ENCODE assay signal across 8 cellular contexts in genomic region chr17:78781339-78782304, GRCh38. TPM values are rescaled to one million over a fixed set of nuclear protein-coding genes. Genes with fewer than 3 reads are reported as not detected.
DNase-seq lines count a peak whose midpoint lies in the region; ATAC-seq and TF ChIP-seq lines count a peak whose summit lies in the region.

TSS of gene CYTH1 (minus strand) at chr17:78782273. CDS start at chr17:78782223, 50 bp downstream.

- H3K27ac ChIP-seq in SJCRH30 (peak within 1 kb of the TSS; percentile 49), mammary epithelial cell (ENCODE audit: insufficient read depth, low read depth, low read length) (peak within 1 kb of the TSS; percentile 99), skin epidermis (peak within 1 kb of the TSS; percentile 93 to 100 (median 98))

- peaks cover 3% of the 10 kb centered on the region; the same call in 1 of the 2 replicates for H3K36me3 ChIP-seq in SJCRH30
- H3K36me3 ChIP-seq in mammary epithelial cell (ENCODE audit: insufficient read depth, low read length), result no peaks in the 10 kb centered on the region

- TF ChIP-seq CTCF in mammary epithelial cell (conservative IDR thresholded peaks at IDR 0.05 in 1 of 2, IDR thresholded peaks at IDR 0.05 in 1 of 2; ENCODE audit: extremely low read depth in 1 of 2, insufficient read depth in 1 of 2, low read depth in 1 of 2, low read length in 2 of 2), result no peak

- H3K4me3 ChIP-seq in SJCRH30, result peak within 1 kb of the TSS; percentile 78
- peak within 1 kb of the TSS; percentile 93 to 99 (median 97) for H3K4me3 ChIP-seq in mammary epithelial cell (replicated peaks in 1 of 3; ENCODE audit: insufficient read depth in 1 of 3, low read depth in 2 of 3, low read length in 3 of 3)
- H3K4me3 ChIP-seq in skin epidermis, result peak within 1 kb of the TSS; percentile 95 to 100 (median 98)

- peak; percentile 1 for ATAC-seq in HG02884 (IDR thresholded peaks at IDR 0.05; ENCODE audit: unreplicated experiment)

- BruUV-seq in mammary epithelial cell (replicated peaks; lab: Mats Ljungman, UMichigan), result no TSS peak

- peaks cover 48% of the 10 kb centered on the region for H3K79me2 ChIP-seq in mammary epithelial cell (ENCODE audit: insufficient read depth, low read length)

- peak; percentile 27 for DNase-seq in NCI-H1436 (lab: John Stamatoyannopoulos, UW)
- DNase-seq in NCI-H1436 treated with DMSO at 0.1 percent for 48 hours (lab: John Stamatoyannopoulos, UW), result no peak
- DNase-seq in SJCRH30, result peak; percentile 66 to 69
- peak; percentile 26 for DNase-seq in mammary epithelial cell
- DNase-seq in islet precursor cell, result peak; percentile 77
- no peak for DNase-seq in NCI-H2196 treated with DMSO at 0.1 percent for 48 hours (lab: John Stamatoyannopoulos, UW; ENCODE audit: unreplicated experiment)

- CTCF ChIA-PET in mammary epithelial cell (lab: Charles Lee; ENCODE audit: low non-redundant PET), result interaction anchor here (0.7 kb wide), 1 partner anchor 84 kb away, joined by 10 read pairs; no protein-coding TSS in a partner anchor

- H3K9me3 ChIP-seq in SJCRH30 (replicated peaks) (no peaks in the 10 kb centered on the region), mammary epithelial cell (replicated peaks; ENCODE audit: insufficient read depth, low read length) (no peaks in the 10 kb centered on the region)

- H3K4me1 ChIP-seq in SJCRH30 (peaks cover 6% of the 10 kb centered on the region), mammary epithelial cell (ENCODE audit: insufficient read depth, low read length) (peaks cover 20% of the 10 kb centered on the region)

- WGBS in mammary epithelial cell (ENCODE audit: low coverage, missing lambda C conversion rate), result 2% methylated on average over 11 of the region's 127 CpGs

- no peaks in the 10 kb centered on the region for H4K20me1 ChIP-seq in mammary epithelial cell (ENCODE audit: insufficient read depth, low read length)

- dilution Hi-C loops in mammary epithelial cell (cut with HindIII; ENCODE audit: low sequenced_read_pairs), result no loop called here

- H3K4me2 ChIP-seq in mammary epithelial cell (ENCODE audit: insufficient read depth, low read depth, low read length), result peak within 1 kb of the TSS; percentile 99

- H2AFZ ChIP-seq in mammary epithelial cell (ENCODE audit: low read depth, low read length), result peak within 1 kb of the TSS; percentile 99

- intact Hi-C loops in mammary epithelial cell (cut with micrococcal nuclease), result no loop called here

- H3K27me3 ChIP-seq in SJCRH30, result no peaks in the 10 kb centered on the region
- peaks cover 1% of the 10 kb centered on the region for H3K27me3 ChIP-seq in mammary epithelial cell (ENCODE audit: insufficient read depth, low read length)

- peak within 1 kb of the TSS; percentile 99 for H3K9ac ChIP-seq in mammary epithelial cell (ENCODE audit: insufficient read depth, low read length)

- in situ Hi-C loops in mammary epithelial cell (cut with MboI; ENCODE audit: low sequenced_read_pairs in 2 of 2), result no loop called here

RNA-seq across cellular contexts. Expression of gene CYTH1, which starts in this region (rescaled TPM):
- 29.1 and 34.0 TPM in 2 replicates for total RNA-seq in SJCRH30 (2014; rRNA removed; shearing (Covaris generic))
- total RNA-seq in mammary epithelial cell, result 10 to 100 TPM; 25.8 to 35.7 TPM
- 18.2 TPM for polyA plus RNA-seq in mammary epithelial cell
- 10.1 TPM for polyA minus RNA-seq in mammary epithelial cell

Comparison
In these comparisons a context has a peak if more than half of its experiments do, and no peak if none do; other contexts are left out.
1. DNase-seq: peak in NCI-H1436 (single experiment), SJCRH30 (2 of 2), mammary epithelial cell (single experiment) and islet precursor cell (single experiment); none in NCI-H1436 treated with DMSO at 0.1 percent for 48 hours (single experiment) and NCI-H2196 treated with DMSO at 0.1 percent for 48 hours (single experiment).
2. H3K27ac ChIP-seq: peak in every context shown above with its lines; median percentile 99 in mammary epithelial cell; 98 in skin epidermis; 49 in SJCRH30.
3. Peak in every context shown above with its lines, with median percentiles within 50 percentile points of each other: H3K4me3 ChIP-seq.